8 cellular contexts compared by ENCODE assay signal in the genomic region with DNA sequence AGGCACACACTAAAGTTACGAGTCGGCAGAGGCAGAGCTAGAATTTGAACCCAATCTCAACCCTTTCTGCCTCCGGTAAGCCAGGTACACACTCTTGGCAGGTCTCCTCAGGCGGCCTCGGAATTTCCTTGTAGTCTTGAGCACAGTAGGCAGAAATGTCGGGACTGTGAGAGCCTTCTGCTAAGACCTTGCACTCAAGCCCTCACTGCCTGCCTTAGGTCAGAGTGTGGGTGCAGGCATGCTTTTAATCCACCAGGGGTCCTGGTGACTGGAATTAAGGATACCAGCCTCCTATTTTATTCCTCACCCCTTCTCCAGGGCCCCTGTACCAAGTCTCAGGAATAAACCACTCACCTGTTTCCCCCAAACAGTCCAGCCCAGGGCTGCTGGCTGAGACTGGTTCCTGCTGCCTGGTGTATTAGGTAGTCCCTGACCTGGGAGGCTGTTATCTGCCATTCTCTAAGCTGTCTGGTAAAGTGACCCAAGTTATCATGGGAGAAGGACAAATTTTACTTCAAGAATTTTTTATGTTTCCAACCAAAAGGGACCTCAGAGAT. TPM values are rescaled to one million over a fixed set of nuclear protein-coding genes. Genes with fewer than 3 reads are reported as not detected.
DNase-seq lines count a peak whose midpoint lies in the region; ATAC-seq and TF ChIP-seq lines count a peak whose summit lies in the region.

No MANE protein-coding gene starts in this region.

- H3K9me3 ChIP-seq in PC-3 (ENCODE audit: low read length) (no peaks in the 10 kb centered on the region), hepatocyte (ENCODE audit: low read depth) (no peaks in the 10 kb centered on the region)

- H3K27me3 ChIP-seq in PC-3 (ENCODE audit: low read length) (no peaks in the 10 kb centered on the region), hepatocyte (no peaks in the 10 kb centered on the region)

- peak; percentile 30 for ATAC-seq in HG03571 (IDR thresholded peaks at IDR 0.05; ENCODE audit: unreplicated experiment)
- ATAC-seq in PC-3, result peak; percentile 62
- peak; percentile 30 to 53 for ATAC-seq in activated naive CD4-positive, alpha-beta T cell treated with anti-CD3 and anti-CD28 coated beads, Interleukin-2, amount 50 U/mL, for 72 hours

- H3K27ac Mint-ChIP-seq in activated naive CD4-positive, alpha-beta T cell treated with anti-CD3 and anti-CD28 coated beads, Interleukin-2, amount 50 U/mL, for 72 hours, result peak overlapping the region; percentile 88 to 99

- intact Hi-C loops in PC-3 (cut with micrococcal nuclease), result loop anchor here (1.0 kb wide), 1 partner anchor 17 kb away; no protein-coding TSS in a partner anchor

- POLR2A ChIA-PET in PC-3 (lab: Charles Lee; ENCODE audit: unreplicated experiment), result interaction anchor here (0.6 kb wide), 2 partner anchors 12 to 228 kb away, joined by 4 to 13 read pairs; no protein-coding TSS in a partner anchor

- H3K9me2 ChIP-seq in PC-3 (replicated peaks; ENCODE audit: low read length) (no peaks in the 10 kb centered on the region), hepatocyte (replicated peaks; ENCODE audit: insufficient read depth) (no peaks in the 10 kb centered on the region)

- DNase-seq in COLO829 (ENCODE audit: low spot score) (peak; percentile 88), GM19240 (ENCODE audit: insufficient read length, low spot score) (peak; percentile 68), PC-3 (peak; percentile 69), hepatocyte (ENCODE audit: low spot score) (peak; percentile 78), skeletal muscle cell (ENCODE audit: low read depth) (peak; percentile 35), KG1 (lab: John Stamatoyannopoulos, UW) (no peak)
- peak in 1 of 2 donors; percentile 55 for DNase-seq in activated naive CD4-positive, alpha-beta T cell treated with anti-CD3 and anti-CD28 coated beads, Interleukin-2, amount 50 U/mL, for 72 hours (ENCODE audit: low spot score in 2 of 2)

- CTCF ChIA-PET in PC-3 (lab: Charles Lee), result interaction anchor here (1.5 kb wide), 1 partner anchor 16 kb away, joined by 9 read pairs; no protein-coding TSS in a partner anchor

- no peaks in the 10 kb centered on the region for H3F3A ChIP-seq in PC-3 (ENCODE audit: low read length, unreplicated experiment)

- no TSS peak for BruUV-seq in PC-3 (replicated peaks; lab: Mats Ljungman, UMichigan)

- H3K9ac ChIP-seq in PC-3 (ENCODE audit: low read length), result peak overlapping the region; percentile 82

- H3K27ac ChIP-seq in PC-3 (ENCODE audit: low read length) (no peak overlapping the region), hepatocyte (peak overlapping the region; percentile 84)

- peaks cover 12 to 18% of the 10 kb centered on the region in 2 donors for H3K36me3 Mint-ChIP-seq in activated naive CD4-positive, alpha-beta T cell treated with anti-CD3 and anti-CD28 coated beads, Interleukin-2, amount 50 U/mL, for 72 hours

- H4K20me1 ChIP-seq in PC-3 (ENCODE audit: low read length) (no peaks in the 10 kb centered on the region), hepatocyte (ENCODE audit: insufficient read depth, poor library complexity, severe bottlenecking) (peaks cover 45% of the 10 kb centered on the region)

- H3K36me3 ChIP-seq in PC-3 (ENCODE audit: low read depth, low read length), result peaks cover 5% of the 10 kb centered on the region; the same call in 1 of the 2 replicates
- H3K36me3 ChIP-seq in hepatocyte (replicated peaks; ENCODE audit: insufficient read depth, low read depth), result no peaks in the 10 kb centered on the region

- H3K9me3 Mint-ChIP-seq in activated naive CD4-positive, alpha-beta T cell treated with anti-CD3 and anti-CD28 coated beads, Interleukin-2, amount 50 U/mL, for 72 hours, result no peaks in the 10 kb centered on the region

- H3K79me2 ChIP-seq in PC-3 (ENCODE audit: low read length) (peaks cover 26% of the 10 kb centered on the region), hepatocyte (peaks cover 29% of the 10 kb centered on the region)

- peak overlapping the region; percentile 88 for H2AFZ ChIP-seq in PC-3 (ENCODE audit: low read length)
- peak overlapping the region; percentile 51 for H2AFZ ChIP-seq in hepatocyte

- H3K4me3 ChIP-seq in PC-3 (ENCODE audit: low read length) (peak overlapping the region; percentile 84), hepatocyte (peak overlapping the region; percentile 52), skeletal muscle cell (ENCODE audit: low read depth, low read length) (peak overlapping the region; percentile 61)

- H3K4me1 ChIP-seq in PC-3 (ENCODE audit: insufficient read depth, low read length) (peaks cover 8% of the 10 kb centered on the region), hepatocyte (ENCODE audit: insufficient read depth) (peaks cover 15% of the 10 kb centered on the region)

- TF ChIP-seq CTCF in PC-3 (conservative IDR thresholded peaks at IDR 0.05; ENCODE audit: low read depth, low read length) (peak; percentile 65), hepatocyte (IDR thresholded peaks at IDR 0.05; ENCODE audit: poor library complexity) (peak; percentile 44)

- H3K4me2 ChIP-seq in PC-3 (ENCODE audit: low read length) (peak overlapping the region; percentile 82), hepatocyte (peak overlapping the region; percentile 82)

- 2% methylated on average over 6 of the region's 6 CpGs for WGBS in hepatocyte (ENCODE audit: low lambda C conversion rate, missing lambda C conversion rate)

RNA-seq across cellular contexts. Expression of gene ATP6V1F, which starts 0.9 kb away (rescaled TPM):
- 129 and 131 TPM in 2 replicates for total RNA-seq in PC-3 (2014; rRNA removed)
- total RNA-seq in activated naive CD4-positive, alpha-beta T cell treated with anti-CD3 and anti-CD28 coated beads, Interleukin-2, amount 50 U/mL, for 72 hours, result 100 to 1,000 TPM; 104 to 113 TPM
- 181 and 184 TPM in 2 replicates for total RNA-seq in hepatocyte
- 422 and 426 TPM in 2 replicates for polyA plus RNA-seq in hepatocyte

RNA-seq across cellular contexts. Expression of gene FLNC, which starts 33.3 kb away (rescaled TPM):
- total RNA-seq in PC-3 (2014; rRNA removed), result 88.7 and 121 TPM in 2 replicates
- under 1 TPM; 0.02 to 0.14 TPM for total RNA-seq in activated naive CD4-positive, alpha-beta T cell treated with anti-CD3 and anti-CD28 coated beads, Interleukin-2, amount 50 U/mL, for 72 hours
- total RNA-seq in hepatocyte, result 32.8 and 60.7 TPM in 2 replicates
- 40.4 and 46.6 TPM in 2 replicates for polyA plus RNA-seq in hepatocyte

RNA-seq across cellular contexts. Expression of gene KCP, which starts 47.0 kb away (rescaled TPM):
- total RNA-seq in PC-3 (2014; rRNA removed) (3.2 and 3.4 TPM in 2 replicates), hepatocyte (0.20 and 0.40 TPM in 2 replicates)
- under 1 TPM; 0.16 TPM for total RNA-seq in activated naive CD4-positive, alpha-beta T cell treated with anti-CD3 and anti-CD28 coated beads, Interleukin-2, amount 50 U/mL, for 72 hours
- polyA plus RNA-seq in hepatocyte, result 2.4 and 3.3 TPM in 2 replicates

Comparison
In these comparisons a context has a peak if more than half of its experiments do, and no peak if none do; other contexts are left out.
1. RNA of gene FLNC, which starts 33.3 kb away (total RNA-seq): 88.7 to 121 TPM in PC-3 and 32.8 to 60.7 TPM in hepatocyte; 0.02 to 0.14 TPM in activated naive CD4-positive, alpha-beta T cell treated with anti-CD3 and anti-CD28 coated beads, Interleukin-2, amount 50 U/mL, for 72 hours; every median in the first group is over 10 times any median in the second.
2. Peak in every context shown above with its lines, with median percentiles within 50 percentile points of each other: ATAC-seq and H3K4me3 ChIP-seq.